ENCODE assay signal across 8 cellular contexts in genomic region chr10:6542999-6543430, GRCh38. TPM values are rescaled to one million over a fixed set of nuclear protein-coding genes. Genes with fewer than 3 reads are reported as not detected.
DNase-seq lines count a peak whose midpoint lies in the region; ATAC-seq and TF ChIP-seq lines count a peak whose summit lies in the region.

No MANE protein-coding gene starts in this region.

- intact Hi-C loops in OCI-LY7 (cut with micrococcal nuclease; ENCODE audit: unreplicated experiment) = no loop called here

- H3K27ac Mint-ChIP-seq in nephron = peak overlapping the region in 2 of 3 experiments; percentile 11 to 37

- H3K4me1 Mint-ChIP-seq in nephron = peaks cover 5% of the 10 kb centered on the region

- H3K4me3 Mint-ChIP-seq in nephron = no peak overlapping the region

- no peaks in the 10 kb centered on the region for H4K20me1 ChIP-seq in OCI-LY7 (ENCODE audit: insufficient read depth, low read length)

- H3K9me3 ChIP-seq in OCI-LY7 (ENCODE audit: low read length) = no peaks in the 10 kb centered on the region

- no TSS peak for BruUV-seq in OCI-LY7 (replicated peaks; lab: Mats Ljungman, UMichigan)

- H3K36me3 Mint-ChIP-seq in nephron (ENCODE audit: low read depth) = no peaks in the 10 kb centered on the region

- peak overlapping the region; percentile 67; the same call in 1 of the 2 replicates for H2AFZ ChIP-seq in OCI-LY7 (ENCODE audit: low read length)

- H3K27me3 Mint-ChIP-seq in nephron (ENCODE audit: low read depth) = peaks cover 7% of the 10 kb centered on the region

- no peaks in the 10 kb centered on the region for H3K9me2 ChIP-seq in OCI-LY7 (ENCODE audit: insufficient read depth, low read length)

- H3K79me2 ChIP-seq in OCI-LY7 (ENCODE audit: insufficient read depth, low read depth, low read length) = no peaks in the 10 kb centered on the region

- peak overlapping the region; percentile 60 for H3K4me2 ChIP-seq in OCI-LY7 (ENCODE audit: low read length)

- CTCF ChIA-PET in OCI-LY7 (lab: Charles Lee; ENCODE audit: unreplicated experiment) = no interaction called here

- H3K27ac ChIP-seq in OCI-LY7 (ENCODE audit: low read depth, low read length, poor library complexity, severe bottlenecking) = peak overlapping the region; percentile 28

- peak overlapping the region; percentile 32 for H3K4me3 ChIP-seq in OCI-LY7 (ENCODE audit: low read depth, low read length, poor library complexity, severe bottlenecking)

- peaks cover 25% of the 10 kb centered on the region for H3K4me1 ChIP-seq in OCI-LY7 (ENCODE audit: insufficient read depth, low read length, poor library complexity, severe bottlenecking)

- TF ChIP-seq CTCF in OCI-LY7 (conservative IDR thresholded peaks at IDR 0.05; ENCODE audit: low read length) (no peak), nephron (IDR thresholded peaks at IDR 0.05; ENCODE audit: unreplicated experiment in 3 of 3) (no peak)

- ATAC-seq in GM18519 (IDR thresholded peaks at IDR 0.05; ENCODE audit: low FRiP score, unreplicated experiment) = peak; percentile 27

- H3K36me3 ChIP-seq in OCI-LY7 (ENCODE audit: insufficient read depth, low read length) = no peaks in the 10 kb centered on the region

- POLR2A ChIA-PET in OCI-LY7 (lab: Charles Lee) = interaction anchor here (1.5 kb wide), 1 partner anchor 9 kb away, joined by 6 read pairs; no protein-coding TSS in a partner anchor

- no peaks in the 10 kb centered on the region for H3K9me3 Mint-ChIP-seq in nephron

- DNase-seq in OCI-LY7 (ENCODE audit: low spot score) (peak; percentile 72), SHP77 (lab: John Stamatoyannopoulos, UW) (no peak), NCI-H1694 treated with DMSO at 0.1 percent for 48 hours (lab: John Stamatoyannopoulos, UW) (no peak), D341Med (ENCODE audit: low spot score) (no peak), globus pallidus (ENCODE audit: low spot score) (no peak)
- peak; percentile 19 for DNase-seq in activated gamma-delta T cell treated with anti-CD3 and anti-CD28 coated beads, Interleukin-2, amount 50 U/mL, for 16 hours (ENCODE audit: low read depth)

RNA-seq across cellular contexts. Expression of gene PRKCQ, which starts 37.1 kb away (rescaled TPM):
- 6.9 and 7.8 TPM in 2 replicates for total RNA-seq in OCI-LY7 (2014; rRNA removed; shearing (Covaris generic))
- 4.0 and 4.2 TPM in 2 replicates for total RNA-seq in OCI-LY7 (2022)

Comparison
In these comparisons a context has a peak if more than half of its experiments do, and no peak if none do; other contexts are left out.
1. DNase-seq: peak in OCI-LY7 (single experiment) and activated gamma-delta T cell treated with anti-CD3 and anti-CD28 coated beads, Interleukin-2, amount 50 U/mL, for 16 hours (single experiment); none in SHP77 (0 of 2), NCI-H1694 treated with DMSO at 0.1 percent for 48 hours (single experiment), D341Med (single experiment) and globus pallidus (single experiment).